In genomic region chr4:138242830-138243149, GRCh38 we compare ENCODE assay signal across 8 cellular contexts. TPM values are rescaled to one million over a fixed set of nuclear protein-coding genes. Genes with fewer than 3 reads are reported as not detected.
DNase-seq lines count a peak whose midpoint lies in the region; ATAC-seq and TF ChIP-seq lines count a peak whose summit lies in the region.

No MANE protein-coding gene starts in this region.

- H3K4me1 ChIP-seq in right atrium auricular region (no peaks in the 10 kb centered on the region), vagina (no peaks in the 10 kb centered on the region)

- no peaks in the 10 kb centered on the region for H3K27me3 Mint-ChIP-seq in activated naive CD8-positive, alpha-beta T cell treated with anti-CD3 and anti-CD28 coated beads, Interleukin-2, amount 50 U/mL, for 24 hours

- ATAC-seq in Right ventricle myocardium superior (ENCODE audit: poor library complexity) (no peak), GM19035 (IDR thresholded peaks at IDR 0.05; ENCODE audit: unreplicated experiment) (no peak)
- ATAC-seq in activated naive CD8-positive, alpha-beta T cell treated with anti-CD3 and anti-CD28 coated beads, Interleukin-2, amount 50 U/mL, for 24 hours, result no peak

- H3K9me3 ChIP-seq in right atrium auricular region (no peaks in the 10 kb centered on the region), vagina (no peaks in the 10 kb centered on the region)

- TF ChIP-seq POLR2A in vagina (IDR thresholded peaks at IDR 0.05), result no peak

- H3K27ac ChIP-seq in right atrium auricular region, result peak overlapping the region in 1 of 2 donors; percentile 31
- no peak overlapping the region for H3K27ac ChIP-seq in vagina

- peak overlapping the region; percentile 91 for H3K27ac Mint-ChIP-seq in activated naive CD8-positive, alpha-beta T cell treated with anti-CD3 and anti-CD28 coated beads, Interleukin-2, amount 50 U/mL, for 24 hours

- DNase-seq in right atrium auricular region (ENCODE audit: low spot score) (no peak), Right ventricle myocardium superior (no peak), kidney tubule cell (ENCODE audit: low spot score) (peak; percentile 17), vagina (ENCODE audit: extremely low spot score in 2 of 2) (no peak), NCI-H2107 (lab: John Stamatoyannopoulos, UW) (no peak), HuH-7 (ENCODE audit: low spot score) (no peak)
- DNase-seq in activated naive CD8-positive, alpha-beta T cell treated with anti-CD3 and anti-CD28 coated beads, Interleukin-2, amount 50 U/mL, for 24 hours, result no peak

- peak overlapping the region; percentile 82 for H3K4me3 Mint-ChIP-seq in activated naive CD8-positive, alpha-beta T cell treated with anti-CD3 and anti-CD28 coated beads, Interleukin-2, amount 50 U/mL, for 24 hours

- H3K4me3 ChIP-seq in right atrium auricular region (peak overlapping the region; percentile 25 to 31), vagina (peak overlapping the region; percentile 22 to 26)

- peaks cover 28% of the 10 kb centered on the region for H3K4me1 Mint-ChIP-seq in activated naive CD8-positive, alpha-beta T cell treated with anti-CD3 and anti-CD28 coated beads, Interleukin-2, amount 50 U/mL, for 24 hours

- no peaks in the 10 kb centered on the region for H3K9me3 Mint-ChIP-seq in activated naive CD8-positive, alpha-beta T cell treated with anti-CD3 and anti-CD28 coated beads, Interleukin-2, amount 50 U/mL, for 24 hours

- H3K36me3 Mint-ChIP-seq in activated naive CD8-positive, alpha-beta T cell treated with anti-CD3 and anti-CD28 coated beads, Interleukin-2, amount 50 U/mL, for 24 hours (ENCODE audit: low read depth), result peaks cover 1% of the 10 kb centered on the region

- H3K27me3 ChIP-seq in right atrium auricular region (no peaks in the 10 kb centered on the region), vagina (no peaks in the 10 kb centered on the region)

- no peaks in the 10 kb centered on the region for H3K36me3 ChIP-seq in right atrium auricular region
- no peaks in the 10 kb centered on the region for H3K36me3 ChIP-seq in vagina

- intact Hi-C loops in Right ventricle myocardium superior (cut with DNase I) (no loop called here), vagina (cut with DNase I) (no loop called here)

- TF ChIP-seq CTCF in right atrium auricular region (IDR thresholded peaks at IDR 0.05) (no peak), vagina (IDR thresholded peaks at IDR 0.05) (no peak)

RNA-seq across cellular contexts. Expression of gene SLC7A11, which starts 0.6 kb away (rescaled TPM):
- total RNA-seq in right atrium auricular region, result 1 to 10 TPM; 1.5 to 5.0 TPM
- total RNA-seq in Right ventricle myocardium superior, result 0.08 TPM
- total RNA-seq in vagina, result 1.5 TPM
